ENCODE assay signal across 27 cellular contexts in genomic region chr21:33821580-33822322, GRCh38.
A peak's percentile ranks its signal among the peaks of the same experiment; 100 is the strongest.
DNase-seq lines count a peak whose midpoint lies in the region; ATAC-seq and TF ChIP-seq lines count a peak whose summit lies in the region.
"Had no signal": no experiment of that assay in that cellular context is flagged by ENCODE, and none has a peak within 500 bp of the region (broad histone marks: within the 10 kb centered on the region; RNA-seq: fewer than 3 reads in every experiment).

No MANE protein-coding gene starts in this region.

- H3K4me3 Mint-ChIP-seq in endothelial cell (ENCODE audit: unreplicated experiment) = no peak overlapping the region
- H3K4me3 Mint-ChIP-seq: activated CD8-positive, alpha-beta T cell treated with anti-CD3 and anti-CD28 coated beads for 36 hours; activated naive CD8-positive, alpha-beta T cell; CD8-positive, alpha-beta memory T cell; IgD-negative memory B cell; natural killer cell had no signal

- H3K36me3 Mint-ChIP-seq in endothelial cell (ENCODE audit: low read depth, unreplicated experiment) = peaks cover 10% of the 10 kb centered on the region
- H3K36me3 Mint-ChIP-seq: activated naive CD8-positive, alpha-beta T cell; CD8-positive, alpha-beta memory T cell; IgD-negative memory B cell; natural killer cell had no signal

- H3K27ac Mint-ChIP-seq in endothelial cell (ENCODE audit: unreplicated experiment) = no peak overlapping the region
- H3K27ac Mint-ChIP-seq: activated CD8-positive, alpha-beta T cell treated with anti-CD3 and anti-CD28 coated beads for 36 hours; activated naive CD8-positive, alpha-beta T cell; activated T-helper 2 cell treated with anti-CD3 and anti-CD28 coated beads, Interferon-gamma antibody, Interleukin-2, Interleukin-4, amounts not matched to agents 10 μg/mL and 5 μg/mL and 100 μg/mL, durations not matched to agents 14 hours and 24 hours and 36 hours; CD8-positive, alpha-beta memory T cell; IgD-negative memory B cell; natural killer cell had no signal

- H3K9me3 ChIP-seq in HAP-1 = no peaks in the 10 kb centered on the region
- no peaks in the 10 kb centered on the region for H3K9me3 ChIP-seq in SJCRH30 (replicated peaks)
- H3K9me3 ChIP-seq: BE2C, ovary, stomach, transverse colon had no signal

- ATAC-seq in sciatic nerve = peak; percentile 88
- no peak for ATAC-seq in GM21825 (IDR thresholded peaks at IDR 0.05; ENCODE audit: unreplicated experiment)
- ATAC-seq: activated CD8-positive, alpha-beta T cell treated with anti-CD3 and anti-CD28 coated beads for 36 hours; HCT116; natural killer cell had no signal

- DNase-seq in HAP-1 (ENCODE audit: low spot score in 2 of 2) = peak; percentile 27 to 55
- peak; percentile 61 to 75 for DNase-seq in SJCRH30
- no peak for DNase-seq in endothelial cell (ENCODE audit: low spot score)
- peak; percentile 63 for DNase-seq in sciatic nerve (ENCODE audit: low spot score)
- DNase-seq in SHP77 treated with DMSO at 0.1 percent for 48 hours (lab: John Stamatoyannopoulos, UW) = no peak
- DNase-seq in activated naive CD4-positive, alpha-beta T cell (lab: John Stamatoyannopoulos, UW) = no peak
- no peak for DNase-seq in activated CD4-positive, alpha-beta T cell treated with anti-CD3 and anti-CD28 coated beads, Interleukin-2, amount 50 U/mL, for 1 hour
- DNase-seq: activated CD4-positive, alpha-beta T cell treated with anti-CD3 and anti-CD28 coated beads for 1 hour; activated CD8-positive, alpha-beta T cell treated with anti-CD3 and anti-CD28 coated beads for 36 hours; BE2C; CD8-positive, alpha-beta memory T cell; dorsolateral prefrontal cortex; glutamatergic neuron; natural killer cell; NCI-H2029 treated with DMSO at 0.1 percent for 48 hours; NCI-H69; ovary; retina; stimulated activated CD4-positive, alpha-beta T cell treated with anti-CD3 and anti-CD28 coated beads, Interleukin-2, amount 100 ng/mL, for 24 hours; stomach; transverse colon had no signal

- H3K27ac ChIP-seq in SJCRH30 = peak overlapping the region; percentile 28; the same call in 1 of the 2 replicates
- H3K27ac ChIP-seq: ovary, SK-N-MC, stomach, transverse colon had no signal

- no peaks in the 10 kb centered on the region for H3K9me3 Mint-ChIP-seq in endothelial cell (ENCODE audit: unreplicated experiment)
- H3K9me3 Mint-ChIP-seq: activated CD8-positive, alpha-beta T cell treated with anti-CD3 and anti-CD28 coated beads for 36 hours; activated T-helper 2 cell treated with anti-CD3 and anti-CD28 coated beads, Interferon-gamma antibody, Interleukin-2, Interleukin-4, amounts not matched to agents 10 μg/mL and 5 μg/mL and 100 μg/mL, durations not matched to agents 14 hours and 24 hours and 36 hours; CD8-positive, alpha-beta memory T cell; IgD-negative memory B cell; natural killer cell had no signal

- H3K27me3 Mint-ChIP-seq in endothelial cell (ENCODE audit: unreplicated experiment) = peaks cover 2% of the 10 kb centered on the region
- H3K27me3 Mint-ChIP-seq: activated CD8-positive, alpha-beta T cell treated with anti-CD3 and anti-CD28 coated beads for 36 hours; activated naive CD8-positive, alpha-beta T cell; CD8-positive, alpha-beta memory T cell; IgD-negative memory B cell had no signal

- peaks cover 1% of the 10 kb centered on the region; the same call in 1 of the 2 replicates for H3K36me3 ChIP-seq in HAP-1 (replicated peaks)
- H3K36me3 ChIP-seq in SJCRH30 = peaks cover 17% of the 10 kb centered on the region
- H3K36me3 ChIP-seq: ovary, transverse colon had no signal

- peak; percentile 9 for TF ChIP-seq CTCF in endothelial cell (IDR thresholded peaks at IDR 0.05; ENCODE audit: unreplicated experiment)

- in situ Hi-C loops in HAP-1 (cut with MboI; ENCODE audit: low sequenced_read_pairs) = no loop called here

- H3K4me1 ChIP-seq in HAP-1 = peaks cover 59% of the 10 kb centered on the region
- peaks cover 79% of the 10 kb centered on the region for H3K4me1 ChIP-seq in SJCRH30

- peaks cover under 1% of the 10 kb centered on the region for H3K4me1 Mint-ChIP-seq in endothelial cell (ENCODE audit: unreplicated experiment)
- H3K4me1 Mint-ChIP-seq: CD8-positive, alpha-beta memory T cell; IgD-negative memory B cell; natural killer cell had no signal

- H3K4me3 ChIP-seq in HAP-1 = no peak overlapping the region
- no peak overlapping the region for H3K4me3 ChIP-seq in SJCRH30
- H3K4me3 ChIP-seq: dorsolateral prefrontal cortex, ovary, SK-N-MC, stomach, transverse colon had no signal

- intact Hi-C loops in sciatic nerve (cut with DNase I) = no loop called here

- H3K27me3 ChIP-seq in HAP-1 (ENCODE audit: low read depth) (no peaks in the 10 kb centered on the region), SJCRH30 (no peaks in the 10 kb centered on the region)
- H3K27me3 ChIP-seq: BE2C, dorsolateral prefrontal cortex, ovary, stomach, transverse colon had no signal

Comparison
In these comparisons a context has a peak if more than half of its experiments do, and no peak if none do; other contexts are left out.
1. DNase-seq: peak in HAP-1 (2 of 2), SJCRH30 (2 of 2) and sciatic nerve (single experiment); none in endothelial cell (single experiment), SHP77 treated with DMSO at 0.1 percent for 48 hours (single experiment), activated naive CD4-positive, alpha-beta T cell (0 of 4) and activated CD4-positive, alpha-beta T cell treated with anti-CD3 and anti-CD28 coated beads, Interleukin-2, amount 50 U/mL, for 1 hour (single experiment).